23 cellular contexts compared by ENCODE assay signal in genomic region chr6:89750338-89750737, GRCh38.
"Had no signal": no experiment of that assay in that cellular context is flagged by ENCODE, and none has a peak within 500 bp of the region (broad histone marks: within the 10 kb centered on the region; RNA-seq: fewer than 3 reads in every experiment).

No MANE protein-coding gene starts in this region.

- H3K4me3 ChIP-seq: cardiac muscle cell had no signal

- H3K27me3 Mint-ChIP-seq: activated B cell treated with CpG ODN at 0.5 μM for 24 hours; activated CD4-positive, alpha-beta T cell treated with anti-CD3 and anti-CD28 coated beads, Interleukin-2, amount 10 ng/mL, durations not matched to agents 24 days and 14 days; activated naive CD8-positive, alpha-beta T cell treated with anti-CD3 and anti-CD28 coated beads for 36 hours had no signal

- H3K27ac ChIP-seq: brain microvascular endothelial cell, cardiac muscle cell had no signal

- H3K27ac Mint-ChIP-seq: activated B cell treated with CpG ODN at 0.5 μM for 24 hours; activated CD4-positive, alpha-beta T cell treated with anti-CD3 and anti-CD28 coated beads, Interleukin-2, amount 10 ng/mL, durations not matched to agents 24 days and 14 days; activated naive CD4-positive, alpha-beta T cell treated with anti-CD3 and anti-CD28 coated beads for 36 hours; activated naive CD8-positive, alpha-beta T cell treated with anti-CD3 and anti-CD28 coated beads for 36 hours; T-helper 1 cell treated with Interleukin-12 subunit alpha and Interleukin-12 subunit beta and Interleukin-4 antibody, amounts not matched to agents 30 μg/mL and 1 μg/mL, for 36 hours had no signal

- H3K27me3 ChIP-seq: brain microvascular endothelial cell, cardiac muscle cell had no signal

- DNase-seq: activated B cell treated with CpG ODN at 0.5 μM for 24 hours; activated CD4-positive, alpha-beta T cell treated with anti-CD3 and anti-CD28 coated beads for 1 hour; activated CD4-positive, alpha-beta T cell treated with anti-CD3 and anti-CD28 coated beads, Interleukin-2, amount 10 ng/mL, durations not matched to agents 24 days and 14 days; activated CD4-positive, alpha-beta T cell treated with anti-CD3 and anti-CD28 coated beads, Interleukin-2, amount 50 U/mL, for 48 hours; activated CD8-positive, alpha-beta memory T cell treated with anti-CD3 and anti-CD28 coated beads for 24 hours; activated effector memory CD4-positive, alpha-beta T cell treated with anti-CD3 and anti-CD28 coated beads, Interleukin-2, amount 50 U/mL, for 16 hours; activated naive CD4-positive, alpha-beta T cell treated with anti-CD3 and anti-CD28 coated beads for 36 hours; activated naive CD8-positive, alpha-beta T cell treated with anti-CD3 and anti-CD28 coated beads for 36 hours; activated T-cell treated with anti-CD3 and anti-CD28 coated beads, Interleukin-2, amount 50 U/mL, for 4 hours; brain microvascular endothelial cell; Karpas-422; MM.1S; NCI-H1105 treated with DMSO at 0.1 percent for 48 hours; NCI-H1436 treated with DMSO at 0.1 percent for 48 hours; NCI-H187; NCI-H2081; NCI-H446; NCI-H524; PC-3; SHP77; T-helper 9 cell had no signal

- H3K4me3 Mint-ChIP-seq: activated B cell treated with CpG ODN at 0.5 μM for 24 hours; activated CD4-positive, alpha-beta T cell treated with anti-CD3 and anti-CD28 coated beads, Interleukin-2, amount 10 ng/mL, durations not matched to agents 24 days and 14 days; activated naive CD4-positive, alpha-beta T cell treated with anti-CD3 and anti-CD28 coated beads for 36 hours; activated naive CD8-positive, alpha-beta T cell treated with anti-CD3 and anti-CD28 coated beads for 36 hours; activated T-cell treated with anti-CD3 and anti-CD28 coated beads, Interleukin-2, amount 50 U/mL, for 4 hours; T-helper 1 cell treated with Interleukin-12 subunit alpha and Interleukin-12 subunit beta and Interleukin-4 antibody, amounts not matched to agents 30 μg/mL and 1 μg/mL, for 36 hours had no signal

- ATAC-seq: activated T-cell treated with anti-CD3 and anti-CD28 coated beads, Interleukin-2, amount 50 U/mL, for 4 hours; PC-3 had no signal

- H3K9me3 Mint-ChIP-seq: activated B cell treated with CpG ODN at 0.5 μM for 24 hours; activated CD4-positive, alpha-beta T cell treated with anti-CD3 and anti-CD28 coated beads, Interleukin-2, amount 10 ng/mL, durations not matched to agents 24 days and 14 days; activated naive CD4-positive, alpha-beta T cell treated with anti-CD3 and anti-CD28 coated beads for 36 hours; activated naive CD8-positive, alpha-beta T cell treated with anti-CD3 and anti-CD28 coated beads for 36 hours; activated T-cell treated with anti-CD3 and anti-CD28 coated beads, Interleukin-2, amount 50 U/mL, for 4 hours; T-helper 1 cell treated with Interleukin-12 subunit alpha and Interleukin-12 subunit beta and Interleukin-4 antibody, amounts not matched to agents 30 μg/mL and 1 μg/mL, for 36 hours had no signal

- H3K4me1 Mint-ChIP-seq: activated B cell treated with CpG ODN at 0.5 μM for 24 hours; activated CD4-positive, alpha-beta T cell treated with anti-CD3 and anti-CD28 coated beads, Interleukin-2, amount 10 ng/mL, durations not matched to agents 24 days and 14 days; activated naive CD8-positive, alpha-beta T cell treated with anti-CD3 and anti-CD28 coated beads for 36 hours had no signal
